In genomic region chr3:129627350-129628168, GRCh38 we compare ENCODE assay signal across 8 cellular contexts. TPM values are rescaled to one million over a fixed set of nuclear protein-coding genes. Genes with fewer than 3 reads are reported as not detected.
A peak's percentile ranks its signal among the peaks of the same experiment; 100 is the strongest.
DNase-seq lines count a peak whose midpoint lies in the region; ATAC-seq, FAIRE-seq and TF ChIP-seq lines count a peak whose summit lies in the region.

No MANE protein-coding gene starts in this region.

- H3K4me3 ChIP-seq in lower lobe of right lung: peak overlapping the region; percentile 78

- peaks cover 63% of the 10 kb centered on the region for H3K4me1 ChIP-seq in lower lobe of right lung

- DNase-seq in GM18507 (ENCODE audit: extremely low spot score, insufficient read length, low read depth) (peak; percentile 64), NCI-H526 treated with DMSO at 0.1 percent for 48 hours (lab: John Stamatoyannopoulos, UW) (peak; percentile 35), lower lobe of right lung (peak; percentile 83)
- DNase-seq in activated CD4-positive, alpha-beta T cell treated with anti-CD3 and anti-CD28 coated beads, Interleukin-2, amount 50 U/mL, for 48 hours: peak; percentile 64 to 71
- DNase-seq in effector CD4-positive, alpha-beta T cell: peak; percentile 55
- peak; percentile 42 to 44 for DNase-seq in stimulated activated CD4-positive, alpha-beta T cell treated with anti-CD3 and anti-CD28 coated beads, Interleukin-4, amount 100 ng/mL, for 48 hours (ENCODE audit: low read depth in 2 of 2)

- ATAC-seq in HG03342 (IDR thresholded peaks at IDR 0.05; ENCODE audit: unreplicated experiment) (peak; percentile 48), lower lobe of right lung (peak; percentile 65 to 69)

- intact Hi-C loops in lower lobe of right lung (cut with DNase I): no loop called here

- peak overlapping the region; percentile 99 for H3K27ac ChIP-seq in lower lobe of right lung

- peak; percentile 84 for FAIRE-seq in A204.1 (lab: Jason Lieb, UNC)
- peak; percentile 78 for FAIRE-seq in GM18507 (lab: Jason Lieb, UNC)

- peak; percentile 78 for TF ChIP-seq CTCF in lower lobe of right lung (IDR thresholded peaks at IDR 0.05)

- no peaks in the 10 kb centered on the region for H3K9me3 ChIP-seq in lower lobe of right lung

- no peaks in the 10 kb centered on the region for H3K36me3 ChIP-seq in lower lobe of right lung

- no peaks in the 10 kb centered on the region for H3K27me3 ChIP-seq in lower lobe of right lung (ENCODE audit: low read depth)

RNA-seq across cellular contexts. Expression of gene PLXND1, which starts 21.1 kb away (rescaled TPM):
- total RNA-seq in lower lobe of right lung: 233 TPM

Comparison
In these comparisons a context has a peak if more than half of its experiments do, and no peak if none do; other contexts are left out.
1. Peak in every context shown above with its lines: DNase-seq, ATAC-seq, H3K4me3 ChIP-seq and H3K27ac ChIP-seq.